ENCODE assay signal across 14 cellular contexts in genomic region chr1:207888647-207889046, GRCh38. TPM values are rescaled to one million over a fixed set of nuclear protein-coding genes. Genes with fewer than 3 reads are reported as not detected.
DNase-seq lines count a peak whose midpoint lies in the region; ATAC-seq, FAIRE-seq and TF ChIP-seq lines count a peak whose summit lies in the region.
"Had no signal": no experiment of that assay in that cellular context is flagged by ENCODE, and none has a peak within 500 bp of the region (broad histone marks: within the 10 kb centered on the region; RNA-seq: fewer than 3 reads in every experiment).

No MANE protein-coding gene starts in this region.

- no CpG with 5 or more reads among the region's 5 CpGs for WGBS in H9 (ENCODE audit: extremely low coverage, insufficient read length, low lambda C conversion rate)
- 70 to 74% methylated on average over 5 of the region's 5 CpGs for WGBS in thyroid gland, 2 donors

- intact Hi-C loops in thyroid gland (cut with DNase I) = loop anchor here (10.0 kb wide), 1 partner anchor 106 kb away; no protein-coding TSS in a partner anchor

- no peak overlapping the region for H3K23ac ChIP-seq in H9 (ENCODE audit: insufficient read length, low read depth, low read length)

- H3K4me3 Mint-ChIP-seq in H9 = no peak overlapping the region
- H3K4me3 Mint-ChIP-seq in WTC11 = no peak overlapping the region
- no peak overlapping the region for H3K4me3 Mint-ChIP-seq in CD8-positive, alpha-beta memory T cell
- H3K4me3 Mint-ChIP-seq: naive thymus-derived CD4-positive, alpha-beta T cell had no signal

- no peak for FAIRE-seq in bronchial epithelial cell (lab: Jason Lieb, UNC)

- H3K27me3 Mint-ChIP-seq in H9 (ENCODE audit: low read depth) (peaks cover 16% of the 10 kb centered on the region), WTC11 (ENCODE audit: low read depth) (peaks cover 8% of the 10 kb centered on the region)
- H3K27me3 Mint-ChIP-seq in CD8-positive, alpha-beta memory T cell = peaks cover 10 to 22% of the 10 kb centered on the region in 2 donors

- no peak overlapping the region for H4K91ac ChIP-seq in H9 (ENCODE audit: insufficient read length, low read depth, low read length)

- H2BK15ac ChIP-seq in H9 (ENCODE audit: low read depth, low read length) = no peak overlapping the region

- no peaks in the 10 kb centered on the region for H3K79me2 ChIP-seq in H9 (ENCODE audit: insufficient read depth, low read length)

- H3K4me1 ChIP-seq in H9 (ENCODE audit: insufficient read depth, low read length) (no peaks in the 10 kb centered on the region), thyroid gland (peaks cover 14 to 48% of the 10 kb centered on the region in 2 donors)
- H3K4me1 ChIP-seq in CD8-positive, alpha-beta memory T cell (ENCODE audit: insufficient read depth, low read length) = peaks cover 13% of the 10 kb centered on the region

- TF ChIP-seq POLR2A in thyroid gland (IDR thresholded peaks at IDR 0.05) = no peak

- H3K36me3 Mint-ChIP-seq in H9 (ENCODE audit: insufficient read depth in 1 of 3, low read depth in 3 of 3) = no peaks in the 10 kb centered on the region
- no peaks in the 10 kb centered on the region for H3K36me3 Mint-ChIP-seq in WTC11
- H3K36me3 Mint-ChIP-seq in CD8-positive, alpha-beta memory T cell = no peaks in the 10 kb centered on the region
- H3K36me3 Mint-ChIP-seq: naive thymus-derived CD4-positive, alpha-beta T cell had no signal

- no peak overlapping the region for H3K14ac ChIP-seq in H9 (ENCODE audit: insufficient read depth, low read length)

- DNase-seq in H9 = no peak
- peak; percentile 39 for DNase-seq in bronchial epithelial cell (ENCODE audit: low read depth)
- peak; percentile 62 for DNase-seq in hepatic stellate cell (ENCODE audit: low spot score)
- no peak for DNase-seq in thyroid gland
- no peak for DNase-seq in WTC11 (ENCODE audit: low spot score)
- no peak for DNase-seq in NCI-H1105 (lab: John Stamatoyannopoulos, UW)
- no peak for DNase-seq in NCI-H187 (lab: John Stamatoyannopoulos, UW)
- no peak for DNase-seq in CD8-positive, alpha-beta memory T cell
- DNase-seq: activated CD8-positive, alpha-beta memory T cell treated with anti-CD3 and anti-CD28 coated beads, Interleukin-2, amount 50 U/mL, for 48 hours; hypothalamus; naive thymus-derived CD4-positive, alpha-beta T cell; NCI-H1105 treated with DMSO at 0.1 percent for 48 hours; stimulated activated CD4-positive, alpha-beta T cell treated with anti-CD3 and anti-CD28 coated beads, Interleukin-2, amount 100 ng/mL, for 24 hours; T-helper 9 cell had no signal

- no peak overlapping the region for H2BK12ac ChIP-seq in H9 (ENCODE audit: insufficient read length, low read depth, low read length)

- H2AFZ ChIP-seq in H9 (ENCODE audit: low read length) = no peak overlapping the region

- CTCF ChIA-PET in WTC11 (lab: Charles Lee) = interaction anchor here (0.5 to 6.1 kb wide), 8 partner anchors 9 to 105 kb away, joined by 3 to 198 read pairs (median 4); no protein-coding TSS in a partner anchor
- CTCF ChIA-PET in CD8-positive, alpha-beta memory T cell (lab: Charles Lee) = interaction anchor here (6.5 to 9.2 kb wide), 2 partner anchors 8 to 18 kb away, joined by 62 to 244 read pairs; no protein-coding TSS in a partner anchor

- H3K27ac Mint-ChIP-seq in H9 (no peak overlapping the region), WTC11 (no peak overlapping the region)
- no peak overlapping the region for H3K27ac Mint-ChIP-seq in CD8-positive, alpha-beta memory T cell
- H3K27ac Mint-ChIP-seq: naive thymus-derived CD4-positive, alpha-beta T cell had no signal

- H2BK5ac ChIP-seq in H9 (ENCODE audit: insufficient read length, low read length) = no peak overlapping the region

- H3T11ph ChIP-seq in H9 (ENCODE audit: low read length) = no peak overlapping the region

- H3K4ac ChIP-seq in H9 (ENCODE audit: low read depth, low read length) = no peak overlapping the region

- H3K9ac ChIP-seq in H9 (ENCODE audit: extremely low read depth, insufficient read length, low read length) = no peak overlapping the region

- H3K27me3 ChIP-seq in H9 (ENCODE audit: insufficient read depth, low read length) (no peaks in the 10 kb centered on the region; the same call in 1 of the 2 replicates), bronchial epithelial cell (ENCODE audit: control insufficient read depth, insufficient read depth, low read length) (no peaks in the 10 kb centered on the region), thyroid gland (no peaks in the 10 kb centered on the region)
- no peaks in the 10 kb centered on the region for H3K27me3 ChIP-seq in CD8-positive, alpha-beta memory T cell (ENCODE audit: insufficient read depth, low read length, poor library complexity, severe bottlenecking)

- H2BK20ac ChIP-seq in H9 (ENCODE audit: low read depth, low read length, poor library complexity, severe bottlenecking) = no peak overlapping the region

- H3K9me3 Mint-ChIP-seq in H9 = no peaks in the 10 kb centered on the region
- H3K9me3 Mint-ChIP-seq in WTC11 = no peaks in the 10 kb centered on the region
- H3K9me3 Mint-ChIP-seq in CD8-positive, alpha-beta memory T cell = no peaks in the 10 kb centered on the region

- no peaks in the 10 kb centered on the region for H4K20me1 ChIP-seq in H9 (ENCODE audit: control insufficient read depth, insufficient read depth, insufficient read length)

- H3K27ac ChIP-seq in H9 (ENCODE audit: insufficient read length, low read depth, low read length) (no peak overlapping the region), thyroid gland (peak overlapping the region in 2 of 3 donors; percentile 20 to 85)
- H3K27ac ChIP-seq in CD8-positive, alpha-beta memory T cell (ENCODE audit: low read depth, low read length) = no peak overlapping the region

- no peak overlapping the region for H4K8ac ChIP-seq in H9 (replicated peaks; ENCODE audit: insufficient read length, low read depth, low read length)

- H2BK120ac ChIP-seq in H9 (ENCODE audit: low read depth, low read length, poor library complexity, severe bottlenecking) = no peak overlapping the region

- no peaks in the 10 kb centered on the region for H3K23me2 ChIP-seq in H9 (ENCODE audit: insufficient read length, low read depth, low read length, poor library complexity, severe bottlenecking)

- H3K4me1 Mint-ChIP-seq in H9 = peaks cover 7 to 8% of the 10 kb centered on the region in 2 experiments; a peak in 3 of 4 replicates
- H3K4me1 Mint-ChIP-seq in WTC11 = peaks cover 7% of the 10 kb centered on the region; the same call in 1 of the 2 replicates
- peaks cover 17 to 19% (median 19%) of the 10 kb centered on the region in 3 donors for H3K4me1 Mint-ChIP-seq in CD8-positive, alpha-beta memory T cell

- H3K4me3 ChIP-seq in bronchial epithelial cell (ENCODE audit: low read depth, low read length) (no peak overlapping the region), thyroid gland (replicated peaks in 1 of 3) (no peak overlapping the region)
- no peak overlapping the region for H3K4me3 ChIP-seq in CD8-positive, alpha-beta memory T cell (ENCODE audit: low read length)

- H3K18ac ChIP-seq in H9 (ENCODE audit: insufficient read length, low read depth, low read length) = no peak overlapping the region

- H3K4me2 ChIP-seq in H9 (ENCODE audit: insufficient read depth, insufficient read length, low read length) = no peak overlapping the region

- H3K9me3 ChIP-seq in H9 (ENCODE audit: control insufficient read depth, low read depth, low read length) (no peaks in the 10 kb centered on the region), thyroid gland (no peaks in the 10 kb centered on the region)
- H3K9me3 ChIP-seq in CD8-positive, alpha-beta memory T cell (ENCODE audit: low read length) = no peaks in the 10 kb centered on the region

- TF ChIP-seq CTCF in H9 (conservative IDR thresholded peaks at IDR 0.05) (peak; percentile 31; the same call in 2 of the 3 replicates), bronchial epithelial cell (IDR thresholded peaks at IDR 0.05; ENCODE audit: insufficient read depth, low read length, severe bottlenecking) (no peak), thyroid gland (IDR thresholded peaks at IDR 0.05) (no peak), WTC11 (IDR thresholded peaks at IDR 0.05) (no peak)

- POLR2A ChIA-PET in WTC11 (lab: Charles Lee) = no interaction called here
- POLR2A ChIA-PET in CD8-positive, alpha-beta memory T cell (lab: Charles Lee) = no interaction called here

- H3K36me3 ChIP-seq in bronchial epithelial cell (ENCODE audit: control insufficient read depth, insufficient read depth, low read length) (no peaks in the 10 kb centered on the region), thyroid gland (no peaks in the 10 kb centered on the region)
- no peaks in the 10 kb centered on the region for H3K36me3 ChIP-seq in CD8-positive, alpha-beta memory T cell (ENCODE audit: insufficient read depth, low read length)

- no peak for ATAC-seq in WTC11
- ATAC-seq: naive thymus-derived CD4-positive, alpha-beta T cell had no signal

- H3K56ac ChIP-seq in H9 (ENCODE audit: insufficient read length, low read depth, low read length) = no peak overlapping the region

- no peak overlapping the region for H4K5ac ChIP-seq in H9 (ENCODE audit: insufficient read length, low read depth, low read length)

- no peak overlapping the region for H2AK5ac ChIP-seq in H9 (ENCODE audit: insufficient read length, low read length)

- no peaks in the 10 kb centered on the region for H3K79me1 ChIP-seq in H9 (ENCODE audit: insufficient read depth, low read depth, low read length, poor library complexity, severe bottlenecking)

TF ChIP-seq in WTC11, 78 proteins besides CTCF, POLR2A, EP300 and RAD21 (continues in another document):
- TF ChIP-seq ZNF671 (CRISPR knock-in tag; IDR thresholded peaks at IDR 0.05) = no peak

RNA-seq across cellular contexts. Expression of gene CD34, which starts 22.3 kb away (rescaled TPM):
- total RNA-seq in H9 (2021) (0.02 and 0.35 TPM in 2 replicates), bronchial epithelial cell (0.13 TPM in 1 of 2 replicates, not detected in the other), thyroid gland (10 to 100 TPM; 20.7 to 38.8 (median 27.8) TPM), WTC11 (2021) (0.18 to 0.35 TPM (median 0.27 TPM) in 3 replicates)
- total RNA-seq in CD8-positive, alpha-beta memory T cell = not detected
- polyA plus RNA-seq in CD8-positive, alpha-beta memory T cell = not detected
- polyA plus RNA-seq: naive thymus-derived CD4-positive, alpha-beta T cell had no signal

Comparison
In these comparisons a context has a peak if more than half of its experiments do, and no peak if none do; other contexts are left out.
1. DNase-seq: peak in bronchial epithelial cell (single experiment) and hepatic stellate cell (single experiment); none in H9 (single experiment), thyroid gland (0 of 2), WTC11 (single experiment), NCI-H1105 (single experiment), NCI-H187 (0 of 2) and CD8-positive, alpha-beta memory T cell (0 of 5).
2. H3K27ac ChIP-seq: peak in thyroid gland (2 of 3); none in H9 (single experiment) and CD8-positive, alpha-beta memory T cell (single experiment).
3. RNA of gene CD34, which starts 22.3 kb away (total RNA-seq): 20.7 to 38.8 TPM in thyroid gland; 0.18 to 0.35 TPM in WTC11, 0.02 to 0.35 TPM in H9, 0.13 TPM in bronchial epithelial cell and not detected in CD8-positive, alpha-beta memory T cell; every median in the first group is over 10 times any median in the second.